Comparison of ENCODE assay signal across 2 cellular contexts in genomic region chr18:54766631-54767030, GRCh38.
TF ChIP-seq lines count a peak whose summit lies in the region.

No MANE protein-coding gene starts in this region.

TF ChIP-seq in liver, 16 proteins besides CTCF, POLR2A, EP300 and RAD21 (continued from another document):
- TF ChIP-seq REST (IDR thresholded peaks at IDR 0.05): no peak
- no peak for TF ChIP-seq FOXA1 (IDR thresholded peaks at IDR 0.05)
- no peak for TF ChIP-seq RXRA (IDR thresholded peaks at IDR 0.05)

TF ChIP-seq in HepG2, 621 proteins besides CTCF, POLR2A, EP300 and RAD21:
- TF ChIP-seq ZBED4 (CRISPR knock-in tag; IDR thresholded peaks at IDR 0.05; ENCODE audit: borderline replicate concordance) (no peak), ZSCAN25 (CRISPR knock-in tag; IDR thresholded peaks at IDR 0.05) (no peak), AHR (CRISPR knock-in tag; IDR thresholded peaks at IDR 0.05) (no peak), ZKSCAN8 (CRISPR knock-in tag; IDR thresholded peaks at IDR 0.05; ENCODE audit: borderline replicate concordance) (no peak), DPF2 (CRISPR knock-in tag; IDR thresholded peaks at IDR 0.05; ENCODE audit: borderline replicate concordance, low read depth) (no peak), MEIS1 (CRISPR knock-in tag; IDR thresholded peaks at IDR 0.05; ENCODE audit: borderline replicate concordance) (no peak), ZC3H13 (CRISPR knock-in tag; IDR thresholded peaks at IDR 0.05) (no peak), KDM5A (IDR thresholded peaks at IDR 0.05; ENCODE audit: borderline replicate concordance, low read length) (no peak), ZNF576 (CRISPR knock-in tag; IDR thresholded peaks at IDR 0.05) (no peak), ZNF639 (CRISPR knock-in tag; conservative IDR thresholded peaks at IDR 0.05) (no peak), MBNL3 (CRISPR knock-in tag; conservative IDR thresholded peaks at IDR 0.05) (no peak), RBFOX2 (IDR thresholded peaks at IDR 0.05; ENCODE audit: low read depth, low read length) (no peak), HOXA5 (CRISPR knock-in tag; IDR thresholded peaks at IDR 0.05) (no peak), KDM3A (CRISPR knock-in tag; IDR thresholded peaks at IDR 0.05; ENCODE audit: low read depth) (no peak), MED8 (CRISPR knock-in tag; IDR thresholded peaks at IDR 0.05; ENCODE audit: insufficient replicate concordance) (no peak), ZNF225 (CRISPR knock-in tag; IDR thresholded peaks at IDR 0.05) (no peak), MEF2D (CRISPR knock-in tag; IDR thresholded peaks at IDR 0.05) (no peak)
- TF ChIP-seq, protein P1, sequence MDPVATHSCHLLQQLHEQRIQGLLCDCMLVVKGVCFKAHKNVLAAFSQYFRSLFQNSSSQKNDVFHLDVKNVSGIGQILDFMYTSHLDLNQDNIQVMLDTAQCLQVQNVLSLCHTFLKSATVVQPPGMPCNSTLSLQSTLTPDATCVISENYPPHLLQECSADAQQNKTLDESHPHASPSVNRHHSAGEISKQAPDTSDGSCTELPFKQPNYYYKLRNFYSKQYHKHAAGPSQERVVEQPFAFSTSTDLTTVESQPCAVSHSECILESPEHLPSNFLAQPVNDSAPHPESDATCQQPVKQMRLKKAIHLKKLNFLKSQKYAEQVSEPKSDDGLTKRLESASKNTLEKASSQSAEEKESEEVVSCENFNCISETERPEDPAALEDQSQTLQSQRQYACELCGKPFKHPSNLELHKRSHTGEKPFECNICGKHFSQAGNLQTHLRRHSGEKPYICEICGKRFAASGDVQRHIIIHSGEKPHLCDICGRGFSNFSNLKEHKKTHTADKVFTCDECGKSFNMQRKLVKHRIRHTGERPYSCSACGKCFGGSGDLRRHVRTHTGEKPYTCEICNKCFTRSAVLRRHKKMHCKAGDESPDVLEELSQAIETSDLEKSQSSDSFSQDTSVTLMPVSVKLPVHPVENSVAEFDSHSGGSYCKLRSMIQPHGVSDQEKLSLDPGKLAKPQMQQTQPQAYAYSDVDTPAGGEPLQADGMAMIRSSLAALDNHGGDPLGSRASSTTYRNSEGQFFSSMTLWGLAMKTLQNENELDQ (CRISPR knock-in tag; IDR thresholded peaks at IDR 0.05; ENCODE audit: borderline replicate concordance): no peak
- TF ChIP-seq, protein P2, sequence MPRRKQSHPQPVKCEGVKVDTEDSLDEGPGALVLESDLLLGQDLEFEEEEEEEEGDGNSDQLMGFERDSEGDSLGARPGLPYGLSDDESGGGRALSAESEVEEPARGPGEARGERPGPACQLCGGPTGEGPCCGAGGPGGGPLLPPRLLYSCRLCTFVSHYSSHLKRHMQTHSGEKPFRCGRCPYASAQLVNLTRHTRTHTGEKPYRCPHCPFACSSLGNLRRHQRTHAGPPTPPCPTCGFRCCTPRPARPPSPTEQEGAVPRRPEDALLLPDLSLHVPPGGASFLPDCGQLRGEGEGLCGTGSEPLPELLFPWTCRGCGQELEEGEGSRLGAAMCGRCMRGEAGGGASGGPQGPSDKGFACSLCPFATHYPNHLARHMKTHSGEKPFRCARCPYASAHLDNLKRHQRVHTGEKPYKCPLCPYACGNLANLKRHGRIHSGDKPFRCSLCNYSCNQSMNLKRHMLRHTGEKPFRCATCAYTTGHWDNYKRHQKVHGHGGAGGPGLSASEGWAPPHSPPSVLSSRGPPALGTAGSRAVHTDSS (CRISPR knock-in tag; conservative IDR thresholded peaks at IDR 0.05): no peak
